Comparison of ENCODE assay signal across 28 cellular contexts in genomic region chr17:27921077-27921476, GRCh38.
"Had no signal": no experiment of that assay in that cellular context is flagged by ENCODE, and none has a peak within 500 bp of the region (broad histone marks: within the 10 kb centered on the region; RNA-seq: fewer than 3 reads in every experiment).

No MANE protein-coding gene starts in this region.

- H3K4me1 ChIP-seq: esophagus muscularis mucosa, foreskin keratinocyte, gastrocnemius medialis had no signal

- H3K9me3 ChIP-seq: gastrocnemius medialis had no signal

- H3K4me3 ChIP-seq: esophagus muscularis mucosa, gastrocnemius medialis had no signal

- DNase-seq: activated B cell treated with CpG ODN at 0.5 μM for 24 hours; activated CD4-positive, alpha-beta T cell treated with anti-CD3 and anti-CD28 coated beads for 48 hours; activated CD4-positive, alpha-beta T cell treated with anti-CD3 and anti-CD28 coated beads, Interleukin-2, amount 50 U/mL, for 1 hour; activated CD4-positive, alpha-beta T cell treated with anti-CD3 and anti-CD28 coated beads, Interleukin-2, amount 50 U/mL, for 48 hours; activated CD8-positive, alpha-beta memory T cell treated with anti-CD3 and anti-CD28 coated beads for 24 hours; activated CD8-positive, alpha-beta T cell treated with anti-CD3 and anti-CD28 coated beads for 36 hours; activated effector memory CD4-positive, alpha-beta T cell treated with Interleukin-2 at 50 U/mL for 16 hours; activated gamma-delta T cell treated with Interleukin-2 at 50 U/mL for 16 hours; activated naive CD4-positive, alpha-beta T cell treated with anti-CD3 and anti-CD28 coated beads, Interleukin-2, amount 50 U/mL, for 16 hours; activated naive CD4-positive, alpha-beta T cell treated with Interleukin-2 at 50 U/mL for 16 hours; activated T-cell treated with anti-CD3 and anti-CD28 coated beads, Interleukin-2, amount 50 U/mL, for 4 hours; amniotic stem cell; brain microvascular endothelial cell; caudate nucleus; cortex of kidney; dermis blood vessel endothelial cell; effector CD4-positive, alpha-beta T cell; effector memory CD8-positive, alpha-beta T cell; foreskin keratinocyte; gastrocnemius medialis; glutamatergic neuron; T-cell; T-helper 17 cell; T1000; WERI-Rb-1 had no signal

- H3K27me3 ChIP-seq: brain microvascular endothelial cell, foreskin keratinocyte, gastrocnemius medialis had no signal

- H3K27ac ChIP-seq: brain microvascular endothelial cell, esophagus muscularis mucosa, foreskin keratinocyte, gastrocnemius medialis, WERI-Rb-1 had no signal

- H3K36me3 ChIP-seq: brain microvascular endothelial cell, esophagus muscularis mucosa, gastrocnemius medialis, WERI-Rb-1 had no signal

- ATAC-seq: activated CD4-positive, CD25-positive, alpha-beta regulatory T cell treated with anti-CD3 and anti-CD28 coated beads, Interleukin-2, amount 50 U/mL, for 24 hours; activated CD8-positive, alpha-beta T cell treated with anti-CD3 and anti-CD28 coated beads for 36 hours; activated T-cell treated with anti-CD3 and anti-CD28 coated beads, Interleukin-2, amount 50 U/mL, for 4 hours; activated T-helper 17 cell treated with anti-CD3 and anti-CD28 coated beads, Interleukin-2, amount 50 U/mL, for 72 hours; effector memory CD8-positive, alpha-beta T cell; foreskin keratinocyte; gastrocnemius medialis; T-cell; T-helper 17 cell had no signal
